ENCODE assay signal across 8 cellular contexts in genomic region chr1:66924756-66925557, GRCh38.
DNase-seq lines count a peak whose midpoint lies in the region; ATAC-seq and TF ChIP-seq lines count a peak whose summit lies in the region.

DNAI4 (minus strand) TSS chr1:66924856; CDS start chr1:66924831, 25 bp downstream.
MIER1 (plus strand) TSS chr1:66924990; CDS start chr1:66925029, 39 bp downstream.

- peak; percentile 82 for ATAC-seq in HG03378 (IDR thresholded peaks at IDR 0.05; ENCODE audit: unreplicated experiment)

- peak; percentile 88 for TF ChIP-seq POLR2A in GM19099 (IDR thresholded peaks at IDR 0.05; ENCODE audit: extremely low read depth, insufficient read length, low read depth)

- DNase-seq in Ammon's horn (ENCODE audit: low spot score) (peak; percentile 98), NCI-H446 treated with DMSO at 0.1 percent for 48 hours (lab: John Stamatoyannopoulos, UW) (peak; percentile 99), cerebellar nuclear complex (lab: John Stamatoyannopoulos, UW) (peak; percentile 76 to 94), islet precursor cell (peak; percentile 99)
- peak; percentile 97 for DNase-seq in activated CD4-positive, CD25-positive, alpha-beta regulatory T cell treated with anti-CD3 and anti-CD28 coated beads, Interleukin-2, amount 50 U/mL, for 72 hours
- DNase-seq in stimulated activated CD4-positive, alpha-beta T cell treated with anti-CD3 and anti-CD28 coated beads, Interleukin-12 subunit alpha, Interleukin-12 subunit beta, amount 100 ng/mL, for 4 hours = peak; percentile 94

Comparison
In these comparisons a context has a peak if more than half of its experiments do, and no peak if none do; other contexts are left out.
1. Peak in every context shown above with its lines: DNase-seq and ATAC-seq.